ENCODE assay signal across 12 cellular contexts in genomic region chr7:64559206-64559605, GRCh38. TPM values are rescaled to one million over a fixed set of nuclear protein-coding genes. Genes with fewer than 3 reads are reported as not detected.
DNase-seq lines count a peak whose midpoint lies in the region; ATAC-seq, FAIRE-seq and TF ChIP-seq lines count a peak whose summit lies in the region.
"Had no signal": no experiment of that assay in that cellular context is flagged by ENCODE, and none has a peak within 500 bp of the region (broad histone marks: within the 10 kb centered on the region; RNA-seq: fewer than 3 reads in every experiment).

No MANE protein-coding gene starts in this region.

- FAIRE-seq in keratinocyte (lab: Jason Lieb, UNC) = no peak

- H2AFZ ChIP-seq in Karpas-422 (ENCODE audit: low read length) (no peak overlapping the region), keratinocyte (ENCODE audit: control insufficient read depth, low read length) (no peak overlapping the region)

- no peaks in the 10 kb centered on the region for H4K20me1 ChIP-seq in Karpas-422 (ENCODE audit: insufficient read depth, low read depth, low read length)
- H4K20me1 ChIP-seq in keratinocyte (ENCODE audit: control insufficient read depth, extremely low read depth, insufficient read depth, low read length) = no peaks in the 10 kb centered on the region

- H3K36me3 Mint-ChIP-seq in activated naive CD4-positive, alpha-beta T cell treated with anti-CD3 and anti-CD28 coated beads, Interleukin-2, amount 50 U/mL, for 72 hours = peaks cover 53 to 68% of the 10 kb centered on the region in 2 donors

- dilution Hi-C loops in keratinocyte (cut with MboI; ENCODE audit: extremely low pct_ligation_motif_present, low sequenced_read_pairs) = no loop called here

- H3K9me2 ChIP-seq in Karpas-422 (replicated peaks; ENCODE audit: insufficient read depth, low read length) = no peaks in the 10 kb centered on the region

- TF ChIP-seq CTCF in astrocyte of the spinal cord (IDR thresholded peaks at IDR 0.05; ENCODE audit: low read depth, low read length) (no peak), keratinocyte (optimal IDR thresholded peaks at IDR 0.05 in 1 of 3, IDR thresholded peaks at IDR 0.05 in 1 of 3, conservative IDR thresholded peaks at IDR 0.05 in 1 of 3; ENCODE audit: extremely low read depth in 1 of 3, insufficient read depth in 2 of 3, low read length in 3 of 3) (no peak), thoracic aorta (IDR thresholded peaks at IDR 0.05) (no peak)

- H3K4me2 ChIP-seq in Karpas-422 (ENCODE audit: low read depth, low read length, poor library complexity, severe bottlenecking) = no peak overlapping the region
- H3K4me2 ChIP-seq in keratinocyte (ENCODE audit: control insufficient read depth, extremely low read depth, insufficient read depth, low read depth, low read length) = peak overlapping the region; percentile 10

- DNase-seq in Karpas-422 = peak; percentile 31
- peak; percentile 42 for DNase-seq in astrocyte of the spinal cord (ENCODE audit: low read depth, low spot score)
- no peak for DNase-seq in keratinocyte (ENCODE audit: low read depth, low spot score)
- DNase-seq in thoracic aorta (ENCODE audit: low spot score) = no peak
- no peak for DNase-seq in activated naive CD4-positive, alpha-beta T cell treated with anti-CD3 and anti-CD28 coated beads, Interleukin-2, amount 50 U/mL, for 72 hours (ENCODE audit: low spot score in 2 of 2)
- no peak for DNase-seq in DMS114 treated with DMSO at 0.1 percent for 48 hours (lab: John Stamatoyannopoulos, UW; ENCODE audit: unreplicated experiment)
- DNase-seq: naive thymus-derived CD8-positive, alpha-beta T cell; NCI-H226; T-helper 2 cell had no signal

- in situ Hi-C loops in astrocyte of the spinal cord (cut with HindIII; ENCODE audit: low sequenced_read_pairs) = no loop called here

- no peak overlapping the region for H3K27ac Mint-ChIP-seq in activated naive CD4-positive, alpha-beta T cell treated with anti-CD3 and anti-CD28 coated beads, Interleukin-2, amount 50 U/mL, for 72 hours

- H3K79me2 ChIP-seq in Karpas-422 (ENCODE audit: low read length) (peaks cover 83% of the 10 kb centered on the region), keratinocyte (ENCODE audit: control insufficient read depth, insufficient read depth, low read length) (peaks cover 53% of the 10 kb centered on the region)

- H3K4me3 ChIP-seq in Karpas-422 (ENCODE audit: low read length) = no peak overlapping the region
- H3K4me3 ChIP-seq in astrocyte of the spinal cord (ENCODE audit: low read depth, low read length) = no peak overlapping the region
- H3K4me3 ChIP-seq in keratinocyte (ENCODE audit: control insufficient read depth in 2 of 3, extremely low read depth in 1 of 3, insufficient read depth in 2 of 3, low read depth in 1 of 3, low read length in 3 of 3) = no peak overlapping the region
- peak overlapping the region; percentile 61 for H3K4me3 ChIP-seq in thoracic aorta

- H3K27ac ChIP-seq in Karpas-422 (ENCODE audit: low read length) = no peak overlapping the region
- no peak overlapping the region for H3K27ac ChIP-seq in keratinocyte (ENCODE audit: control insufficient read depth, insufficient read depth, low read length)
- H3K27ac ChIP-seq in thoracic aorta = peak overlapping the region; percentile 77 to 90
- H3K27ac ChIP-seq: HL-60 had no signal

- no peaks in the 10 kb centered on the region for H3K9me1 ChIP-seq in keratinocyte (ENCODE audit: control insufficient read depth, extremely low read depth, insufficient read depth, low read length)

- ATAC-seq in thoracic aorta (ENCODE audit: insufficient number of reproducible peaks, low FRiP score, low read depth) = no peak
- no peak for ATAC-seq in activated naive CD4-positive, alpha-beta T cell treated with anti-CD3 and anti-CD28 coated beads, Interleukin-2, amount 50 U/mL, for 72 hours
- no peak for ATAC-seq in GM21825 (IDR thresholded peaks at IDR 0.05; ENCODE audit: unreplicated experiment)
- no peak for ATAC-seq in HG03139 (IDR thresholded peaks at IDR 0.05; ENCODE audit: unreplicated experiment)
- ATAC-seq: naive thymus-derived CD8-positive, alpha-beta T cell had no signal

- no peaks in the 10 kb centered on the region for H3K27me3 ChIP-seq in Karpas-422 (ENCODE audit: low read length)
- H3K27me3 ChIP-seq in keratinocyte (ENCODE audit: control insufficient read depth, extremely low read depth, insufficient read depth, low read length) = no peaks in the 10 kb centered on the region
- H3K27me3 ChIP-seq in thoracic aorta (replicated peaks; ENCODE audit: insufficient read depth) = no peaks in the 10 kb centered on the region

- H3K9me3 ChIP-seq in Karpas-422 (ENCODE audit: low read length) (peaks cover 12% of the 10 kb centered on the region), keratinocyte (ENCODE audit: control insufficient read depth, low read depth, low read length) (no peaks in the 10 kb centered on the region), thoracic aorta (no peaks in the 10 kb centered on the region)

- H3K36me3 ChIP-seq in Karpas-422 (ENCODE audit: insufficient read depth, low read length) (peaks cover 50% of the 10 kb centered on the region), keratinocyte (ENCODE audit: control insufficient read depth in 2 of 2, extremely low read depth in 1 of 2, insufficient read depth in 2 of 2, low read length in 2 of 2) (no peaks in the 10 kb centered on the region), thoracic aorta (no peaks in the 10 kb centered on the region)

- H3K9me3 Mint-ChIP-seq in activated naive CD4-positive, alpha-beta T cell treated with anti-CD3 and anti-CD28 coated beads, Interleukin-2, amount 50 U/mL, for 72 hours = peaks cover 19 to 25% of the 10 kb centered on the region in 2 donors

- peaks cover 11% of the 10 kb centered on the region; the same call in 1 of the 2 replicates for H3K4me1 ChIP-seq in Karpas-422 (ENCODE audit: low read length)
- peaks cover 3% of the 10 kb centered on the region for H3K4me1 ChIP-seq in keratinocyte (ENCODE audit: control insufficient read depth, extremely low read depth, insufficient read depth, low read length)
- peaks cover 52 to 68% of the 10 kb centered on the region in 2 donors for H3K4me1 ChIP-seq in thoracic aorta (ENCODE audit: control insufficient read depth in 1 of 2, low read depth in 2 of 2)

- H3K9ac ChIP-seq in Karpas-422 (ENCODE audit: low read length) = no peak overlapping the region
- no peak overlapping the region for H3K9ac ChIP-seq in keratinocyte (ENCODE audit: control insufficient read depth, extremely low read depth, insufficient read depth, low read length)

RNA-seq across cellular contexts. Expression of gene ZNF680, which starts 3.7 kb away (rescaled TPM):
- total RNA-seq in Karpas-422 (2014; rRNA removed; shearing (Covaris generic); ENCODE audit: low replicate concordance) = 18.3 and 73.6 TPM in 2 replicates
- 1.9 to 4.5 TPM (median 2.6 TPM) in 3 replicates for polyA plus RNA-seq in keratinocyte
- polyA plus RNA-seq in keratinocyte (2011; ENCODE audit: low read depth) = 2.8 TPM
- 0.92 and 1.7 TPM in 2 replicates for polyA plus RNA-seq in keratinocyte (2011; cell fraction: cytosol; rRNA removed)
- polyA plus RNA-seq in keratinocyte (2011; cell fraction: nucleus; rRNA removed) = 4.7 and 7.1 TPM in 2 replicates
- polyA plus RNA-seq in keratinocyte (2012; ENCODE audit: low replicate concordance) = 2.9 and 4.0 TPM in 2 replicates
- 1.0 to 6.4 TPM (median 2.7 TPM) in 3 replicates for polyA minus RNA-seq in keratinocyte
- polyA minus RNA-seq in keratinocyte (2011; cell fraction: cytosol; rRNA and poly(A)+ RNA removed) = 2.5 TPM
- 6.0 and 12.6 TPM in 2 replicates for polyA minus RNA-seq in keratinocyte (2011; cell fraction: nucleus; rRNA and poly(A)+ RNA removed)
- total RNA-seq in thoracic aorta = 10 to 100 TPM; 32.6 to 35.4 TPM
- 10 to 100 TPM; 14.6 to 22.2 TPM for total RNA-seq in activated naive CD4-positive, alpha-beta T cell treated with anti-CD3 and anti-CD28 coated beads, Interleukin-2, amount 50 U/mL, for 72 hours

Comparison
In these comparisons a context has a peak if more than half of its experiments do, and no peak if none do; other contexts are left out.
1. DNase-seq: peak in Karpas-422 (single experiment) and astrocyte of the spinal cord (single experiment); none in keratinocyte (single experiment), thoracic aorta (single experiment), activated naive CD4-positive, alpha-beta T cell treated with anti-CD3 and anti-CD28 coated beads, Interleukin-2, amount 50 U/mL, for 72 hours (0 of 2) and DMS114 treated with DMSO at 0.1 percent for 48 hours (single experiment).
2. H3K27ac ChIP-seq: peak in thoracic aorta (2 of 2); none in Karpas-422 (single experiment) and keratinocyte (single experiment).